ENCODE assay signal across 18 cellular contexts in the genomic region with DNA sequence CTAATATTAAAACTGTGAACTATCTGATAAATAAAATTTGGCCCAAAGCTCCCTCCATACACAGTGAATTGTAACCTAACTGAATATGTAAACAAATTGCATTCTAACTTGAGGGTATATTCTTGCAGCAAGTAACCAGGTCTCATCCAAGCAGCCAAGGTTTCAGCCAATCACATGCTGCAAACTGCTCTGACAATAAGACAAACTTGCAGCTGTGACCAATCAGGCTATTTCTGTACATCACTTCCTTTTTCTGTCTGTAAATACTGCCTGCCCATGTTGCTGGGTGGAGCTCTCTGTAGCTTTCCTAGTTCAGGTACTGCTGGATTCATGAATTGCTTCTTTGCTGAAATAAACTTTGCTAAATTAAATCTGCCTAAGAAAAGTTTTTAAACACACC.
A peak's percentile ranks its signal among the peaks of the same experiment; 100 is the strongest.
DNase-seq lines count a peak whose midpoint lies in the region; TF ChIP-seq lines count a peak whose summit lies in the region.
"Had no signal": no experiment of that assay in that cellular context is flagged by ENCODE, and none has a peak within 500 bp of the region (broad histone marks: within the 10 kb centered on the region; RNA-seq: fewer than 3 reads in every experiment).

No MANE protein-coding gene starts in this region.

- H3K4me1 ChIP-seq in SJCRH30, result peaks cover 15% of the 10 kb centered on the region
- no peaks in the 10 kb centered on the region for H3K4me1 ChIP-seq in thyroid gland
- H3K4me1 ChIP-seq: SJSA1 had no signal

- in situ Hi-C loops in KBM-7 (cut with MboI; ENCODE audit: low pct_unique_long_range_greater_than_20kb, low sequenced_read_pairs), result no loop called here

- H3K27ac Mint-ChIP-seq in nephron progenitor cell, result no peak overlapping the region
- H3K27ac Mint-ChIP-seq: H9, IgD-negative memory B cell had no signal

- no peaks in the 10 kb centered on the region for H3K36me3 ChIP-seq in SJCRH30
- H3K36me3 ChIP-seq in thyroid gland, result no peaks in the 10 kb centered on the region
- H3K36me3 ChIP-seq: SJSA1 had no signal

- no peaks in the 10 kb centered on the region for H3K36me3 Mint-ChIP-seq in nephron progenitor cell (ENCODE audit: low read depth)
- H3K36me3 Mint-ChIP-seq: IgD-negative memory B cell had no signal

- H3K9me3 Mint-ChIP-seq in nephron progenitor cell, result no peaks in the 10 kb centered on the region
- H3K9me3 Mint-ChIP-seq: H9 had no signal

- H3K27ac ChIP-seq in SJCRH30 (no peak overlapping the region), thyroid gland (no peak overlapping the region)
- H3K27ac ChIP-seq: HL-60, RWPE1, SJSA1 had no signal

- H3K27me3 Mint-ChIP-seq in nephron progenitor cell (ENCODE audit: low read depth, poor library complexity), result no peaks in the 10 kb centered on the region
- H3K27me3 Mint-ChIP-seq: IgD-negative memory B cell had no signal

- H3K27me3 ChIP-seq in SJCRH30 (no peaks in the 10 kb centered on the region), thyroid gland (no peaks in the 10 kb centered on the region)
- H3K27me3 ChIP-seq: SJSA1 had no signal

- DNase-seq in GM12865 (ENCODE audit: low read depth) (peak; percentile 1), KBM-7 (peak; percentile 0), SJCRH30 (peak; percentile 4 to 29), fibroblast of mammary gland (ENCODE audit: low read depth) (peak; percentile 10), nephron progenitor cell (no peak), SIG-M5 treated with dmso at 0.1 percent for 504 hours (lab: John Stamatoyannopoulos, UW; ENCODE audit: unreplicated experiment) (no peak), thyroid gland (no peak)
- DNase-seq: ACHN, GF-D8, H9, NCI-H1048, NCI-H146, NCI-H2081, NCI-H510A treated with DMSO at 0.1 percent for 48 hours had no signal

- H3K9me3 ChIP-seq in SJCRH30 (replicated peaks), result no peaks in the 10 kb centered on the region
- no peaks in the 10 kb centered on the region for H3K9me3 ChIP-seq in thyroid gland
- H3K9me3 ChIP-seq: SJSA1 had no signal

- H3K4me3 ChIP-seq in GM12865 (ENCODE audit: low read depth, low read length), result no peak overlapping the region
- no peak overlapping the region for H3K4me3 ChIP-seq in SJCRH30
- no peak overlapping the region for H3K4me3 ChIP-seq in fibroblast of mammary gland (ENCODE audit: control insufficient read depth, low read depth, low read length)
- no peak overlapping the region for H3K4me3 ChIP-seq in thyroid gland (replicated peaks in 1 of 3)
- H3K4me3 ChIP-seq: SJSA1 had no signal

- intact Hi-C loops in thyroid gland (cut with DNase I), result no loop called here

- no peak for TF ChIP-seq POLR2A in thyroid gland (IDR thresholded peaks at IDR 0.05)

- TF ChIP-seq CTCF in GM12865 (IDR thresholded peaks at IDR 0.05; ENCODE audit: insufficient read depth, low read depth, low read length, missing control alignments), result no peak
- TF ChIP-seq CTCF in fibroblast of mammary gland (conservative IDR thresholded peaks at IDR 0.05; ENCODE audit: control insufficient read depth, insufficient read depth, low read depth, low read length), result no peak
- TF ChIP-seq CTCF in nephron progenitor cell (IDR thresholded peaks at IDR 0.05), result no peak
- TF ChIP-seq CTCF in thyroid gland (IDR thresholded peaks at IDR 0.05), result no peak

- no peaks in the 10 kb centered on the region for H3K4me1 Mint-ChIP-seq in nephron progenitor cell
- H3K4me1 Mint-ChIP-seq: IgD-negative memory B cell had no signal

- H3K4me3 Mint-ChIP-seq in nephron progenitor cell, result no peak overlapping the region
- H3K4me3 Mint-ChIP-seq: H9, IgD-negative memory B cell had no signal

Comparison
In these comparisons a context has a peak if more than half of its experiments do, and no peak if none do; other contexts are left out.
1. DNase-seq: peak in GM12865 (single experiment), KBM-7 (single experiment), SJCRH30 (2 of 2) and fibroblast of mammary gland (single experiment); none in nephron progenitor cell (single experiment), SIG-M5 treated with dmso at 0.1 percent for 504 hours (single experiment) and thyroid gland (0 of 2).